Comparison of ENCODE assay signal across 24 cellular contexts in genomic region chr19:43315851-43316250, GRCh38. TPM values are rescaled to one million over a fixed set of nuclear protein-coding genes. Genes with fewer than 3 reads are reported as not detected.
A peak's percentile ranks its signal among the peaks of the same experiment; 100 is the strongest.
DNase-seq lines count a peak whose midpoint lies in the region; ATAC-seq and TF ChIP-seq lines count a peak whose summit lies in the region.
"Had no signal": no experiment of that assay in that cellular context is flagged by ENCODE, and none has a peak within 500 bp of the region (broad histone marks: within the 10 kb centered on the region; RNA-seq: fewer than 3 reads in every experiment).

No MANE protein-coding gene starts in this region.

- H3K9me3 Mint-ChIP-seq in H9 = peaks cover 72 to 76% of the 10 kb centered on the region in 2 experiments

- intact Hi-C loops in tibial artery (cut with DNase I; ENCODE audit: low total_unique reads) = no loop called here

- H3K4ac ChIP-seq in H9 (ENCODE audit: low read depth, low read length) = no peak overlapping the region

- H3K4me2 ChIP-seq in H9 (ENCODE audit: insufficient read depth, insufficient read length, low read length) = no peak overlapping the region
- peak overlapping the region; percentile 71 for H3K4me2 ChIP-seq in hepatocyte
- H3K4me2 ChIP-seq: BLaER1 had no signal

- no peak overlapping the region for H3K4me3 ChIP-seq in WERI-Rb-1 (ENCODE audit: low read depth, low read length)
- H3K4me3 ChIP-seq in hepatocyte = no peak overlapping the region
- H3K4me3 ChIP-seq in tibial artery = no peak overlapping the region
- H3K4me3 ChIP-seq: BLaER1, GM23248 had no signal

- H2AFZ ChIP-seq in H9 (ENCODE audit: low read length) (no peak overlapping the region), hepatocyte (no peak overlapping the region)
- H2AFZ ChIP-seq: GM23248 had no signal

- H4K8ac ChIP-seq in H9 (replicated peaks; ENCODE audit: insufficient read length, low read depth, low read length) = no peak overlapping the region

- no peak overlapping the region for H2AK5ac ChIP-seq in H9 (ENCODE audit: insufficient read length, low read length)

- no peak overlapping the region for H3K23ac ChIP-seq in H9 (ENCODE audit: insufficient read length, low read depth, low read length)

- no peaks in the 10 kb centered on the region for H3K4me1 Mint-ChIP-seq in H9
- H3K4me1 Mint-ChIP-seq: CD4-positive, CD25-positive, alpha-beta regulatory T cell had no signal

- no peak for ATAC-seq in GM19035 (IDR thresholded peaks at IDR 0.05; ENCODE audit: unreplicated experiment)

- no peak overlapping the region for H4K91ac ChIP-seq in H9 (ENCODE audit: insufficient read length, low read depth, low read length)

- no peaks in the 10 kb centered on the region for H3K79me2 ChIP-seq in H9 (ENCODE audit: insufficient read depth, low read length)
- H3K79me2 ChIP-seq in hepatocyte = no peaks in the 10 kb centered on the region

- no peaks in the 10 kb centered on the region for H3K9me3 ChIP-seq in H9 (ENCODE audit: control insufficient read depth, low read depth, low read length)
- H3K9me3 ChIP-seq in WERI-Rb-1 (ENCODE audit: severe bottlenecking) = peaks cover 6% of the 10 kb centered on the region
- no peaks in the 10 kb centered on the region for H3K9me3 ChIP-seq in hepatocyte (ENCODE audit: low read depth)
- no peaks in the 10 kb centered on the region for H3K9me3 ChIP-seq in tibial artery

- H3K56ac ChIP-seq in H9 (ENCODE audit: insufficient read length, low read depth, low read length) = no peak overlapping the region

- in situ Hi-C loops in G401 (cut with HindIII; ENCODE audit: low sequenced_read_pairs) = no loop called here

- H3K27me3 Mint-ChIP-seq in H9 (ENCODE audit: low read depth) = peaks cover 1% of the 10 kb centered on the region; the same call in 1 of the 2 replicates

- H3K36me3 Mint-ChIP-seq in H9 (ENCODE audit: insufficient read depth in 1 of 3, low read depth in 3 of 3) = peaks cover 0 to 9% (median 1%) of the 10 kb centered on the region in 3 experiments; a peak in 3 of 7 replicates
- H3K36me3 Mint-ChIP-seq: CD4-positive, CD25-positive, alpha-beta regulatory T cell had no signal

- H3K79me1 ChIP-seq in H9 (ENCODE audit: insufficient read depth, low read depth, low read length, poor library complexity, severe bottlenecking) = no peaks in the 10 kb centered on the region

- H3K27me3 ChIP-seq in H9 (ENCODE audit: insufficient read depth, low read length) = 0 out of 2 replicates have a peak, but pooled peaks cover 2% of the 10 kb centered on the region
- H3K27me3 ChIP-seq in WERI-Rb-1 (ENCODE audit: insufficient read depth, low read depth, severe bottlenecking) = no peaks in the 10 kb centered on the region
- no peaks in the 10 kb centered on the region for H3K27me3 ChIP-seq in hepatocyte
- no peaks in the 10 kb centered on the region for H3K27me3 ChIP-seq in tibial artery
- H3K27me3 ChIP-seq: BLaER1 had no signal

- H3K27ac ChIP-seq in H9 (ENCODE audit: insufficient read length, low read depth, low read length) (no peak overlapping the region), WERI-Rb-1 (no peak overlapping the region; the same call in none of the 2 replicates), hepatocyte (no peak overlapping the region), tibial artery (no peak overlapping the region)
- H3K27ac ChIP-seq: BLaER1, GM23248 had no signal

- H3K18ac ChIP-seq in H9 (ENCODE audit: insufficient read length, low read depth, low read length) = no peak overlapping the region

- no peak overlapping the region for H2BK20ac ChIP-seq in H9 (ENCODE audit: low read depth, low read length, poor library complexity, severe bottlenecking)

- no CpG with 5 or more reads among the region's 15 CpGs for WGBS in H9 (ENCODE audit: extremely low coverage, insufficient read length, low lambda C conversion rate)
- 57% methylated on average over 15 of the region's 15 CpGs for WGBS in hepatocyte (ENCODE audit: low lambda C conversion rate, missing lambda C conversion rate)

- DNase-seq in G401 (ENCODE audit: low spot score) (peak; percentile 53), H9 (peak; percentile 77), WERI-Rb-1 (peak; percentile 40), hepatocyte (ENCODE audit: low spot score) (peak; percentile 18), tibial artery (no peak)
- DNase-seq in stimulated activated CD4-positive, alpha-beta T cell treated with anti-CD3 and anti-CD28 coated beads, Interleukin-1b, Interleukin-23, amount 100 ng/mL, for 48 hours = no peak
- DNase-seq: CD4-positive, CD25-positive, alpha-beta regulatory T cell; DMS153; DND-41; GM23248; KBM-7; MV-4-11; NCI-H1105; NCI-H1436 treated with DMSO at 0.1 percent for 48 hours; NCI-H187 treated with DMSO at 0.1 percent for 48 hours; NCI-H2107; NCI-H446 treated with DMSO at 0.1 percent for 48 hours; NCI-H526 treated with DMSO at 0.1 percent for 48 hours; SIG-M5 had no signal

- H3K4me1 ChIP-seq in H9 (ENCODE audit: insufficient read depth, low read length) = no peaks in the 10 kb centered on the region
- H3K4me1 ChIP-seq in hepatocyte (ENCODE audit: insufficient read depth) = no peaks in the 10 kb centered on the region
- H3K4me1 ChIP-seq in tibial artery = no peaks in the 10 kb centered on the region

- no peaks in the 10 kb centered on the region for H4K20me1 ChIP-seq in H9 (ENCODE audit: control insufficient read depth, insufficient read depth, insufficient read length)
- H4K20me1 ChIP-seq in hepatocyte (ENCODE audit: insufficient read depth, poor library complexity, severe bottlenecking) = no peaks in the 10 kb centered on the region
- H4K20me1 ChIP-seq: BLaER1 had no signal

- H3K4me3 Mint-ChIP-seq in H9 = no peak overlapping the region
- H3K4me3 Mint-ChIP-seq: CD4-positive, CD25-positive, alpha-beta regulatory T cell had no signal

- H2BK5ac ChIP-seq in H9 (ENCODE audit: insufficient read length, low read length) = no peak overlapping the region

- H3K14ac ChIP-seq in H9 (ENCODE audit: insufficient read depth, low read length) = no peak overlapping the region

- H3K9me2 ChIP-seq in hepatocyte (replicated peaks; ENCODE audit: insufficient read depth) = no peaks in the 10 kb centered on the region

- H3T11ph ChIP-seq in H9 (ENCODE audit: low read length) = no peak overlapping the region

- no peak overlapping the region for H4K5ac ChIP-seq in H9 (ENCODE audit: insufficient read length, low read depth, low read length)

- no peak overlapping the region for H2BK15ac ChIP-seq in H9 (ENCODE audit: low read depth, low read length)

- no peak overlapping the region for H3K27ac Mint-ChIP-seq in H9
- H3K27ac Mint-ChIP-seq: CD4-positive, CD25-positive, alpha-beta regulatory T cell had no signal

- no peak for TF ChIP-seq CTCF in H9 (conservative IDR thresholded peaks at IDR 0.05)
- TF ChIP-seq CTCF in WERI-Rb-1 (IDR thresholded peaks at IDR 0.05; ENCODE audit: low read depth, low read length) = no peak
- no peak for TF ChIP-seq CTCF in hepatocyte (IDR thresholded peaks at IDR 0.05; ENCODE audit: poor library complexity)
- TF ChIP-seq CTCF in tibial artery (IDR thresholded peaks at IDR 0.05) = no peak

- H3K23me2 ChIP-seq in H9 (ENCODE audit: insufficient read length, low read depth, low read length, poor library complexity, severe bottlenecking) = no peaks in the 10 kb centered on the region

- no peak overlapping the region for H2BK120ac ChIP-seq in H9 (ENCODE audit: low read depth, low read length, poor library complexity, severe bottlenecking)

- no peak overlapping the region for H3K9ac ChIP-seq in H9 (ENCODE audit: extremely low read depth, insufficient read length, low read length)
- H3K9ac ChIP-seq: BLaER1, GM23248 had no signal

- no peak overlapping the region for H2BK12ac ChIP-seq in H9 (ENCODE audit: insufficient read length, low read depth, low read length)

- H3K36me3 ChIP-seq in WERI-Rb-1 (no peaks in the 10 kb centered on the region), hepatocyte (replicated peaks; ENCODE audit: insufficient read depth, low read depth) (no peaks in the 10 kb centered on the region), tibial artery (no peaks in the 10 kb centered on the region)
- H3K36me3 ChIP-seq: BLaER1 had no signal

RNA-seq across cellular contexts. Expression of gene CD177, which starts 37.6 kb away (rescaled TPM):
- 443 and 498 TPM in 2 replicates for total RNA-seq in G401 (2014; rRNA removed; shearing (Covaris generic))
- total RNA-seq in H9 (2021) (0.09 TPM in 1 of 2 replicates, not detected in the other), hepatocyte (0.30 and 1.2 TPM in 2 replicates)
- polyA plus RNA-seq in hepatocyte = 0.49 TPM in 1 of 2 replicates, not detected in the other
- total RNA-seq: CD4-positive, CD25-positive, alpha-beta regulatory T cell; LHCN-M2; OCI-LY7 had no signal

RNA-seq across cellular contexts. Expression of gene PSG9, which starts 46.5 kb away (rescaled TPM):
- total RNA-seq in G401 (2014; rRNA removed; shearing (Covaris generic)) = 85.9 and 103 TPM in 2 replicates
- not detected in 2 replicates for total RNA-seq in H9 (2021)
- total RNA-seq in hepatocyte = 0.17 TPM in 1 of 2 replicates, not detected in the other
- not detected in 2 replicates for polyA plus RNA-seq in hepatocyte
- total RNA-seq: CD4-positive, CD25-positive, alpha-beta regulatory T cell; LHCN-M2; MCF 10A; OCI-LY7 had no signal
- polyA plus RNA-seq: CD4-positive, CD25-positive, alpha-beta regulatory T cell had no signal

Comparison
In these comparisons a context has a peak if more than half of its experiments do, and no peak if none do; other contexts are left out.
1. DNase-seq: peak in G401 (single experiment), H9 (single experiment), WERI-Rb-1 (single experiment) and hepatocyte (single experiment); none in stimulated activated CD4-positive, alpha-beta T cell treated with anti-CD3 and anti-CD28 coated beads, Interleukin-1b, Interleukin-23, amount 100 ng/mL, for 48 hours (single experiment) and tibial artery (0 of 2).
2. RNA of gene CD177, which starts 37.6 kb away (total RNA-seq): 443 to 498 TPM in G401; 0.30 to 1.2 TPM in hepatocyte and 0.09 TPM in H9; every median in the first group is over 100 times any median in the second.
3. RNA of gene PSG9, which starts 46.5 kb away (total RNA-seq): 85.9 to 103 TPM in G401; 0.17 TPM in hepatocyte and not detected in H9; every median in the first group is over 10 times any median in the second.